ENCODE assay signal across 8 cellular contexts in the genomic region with DNA sequence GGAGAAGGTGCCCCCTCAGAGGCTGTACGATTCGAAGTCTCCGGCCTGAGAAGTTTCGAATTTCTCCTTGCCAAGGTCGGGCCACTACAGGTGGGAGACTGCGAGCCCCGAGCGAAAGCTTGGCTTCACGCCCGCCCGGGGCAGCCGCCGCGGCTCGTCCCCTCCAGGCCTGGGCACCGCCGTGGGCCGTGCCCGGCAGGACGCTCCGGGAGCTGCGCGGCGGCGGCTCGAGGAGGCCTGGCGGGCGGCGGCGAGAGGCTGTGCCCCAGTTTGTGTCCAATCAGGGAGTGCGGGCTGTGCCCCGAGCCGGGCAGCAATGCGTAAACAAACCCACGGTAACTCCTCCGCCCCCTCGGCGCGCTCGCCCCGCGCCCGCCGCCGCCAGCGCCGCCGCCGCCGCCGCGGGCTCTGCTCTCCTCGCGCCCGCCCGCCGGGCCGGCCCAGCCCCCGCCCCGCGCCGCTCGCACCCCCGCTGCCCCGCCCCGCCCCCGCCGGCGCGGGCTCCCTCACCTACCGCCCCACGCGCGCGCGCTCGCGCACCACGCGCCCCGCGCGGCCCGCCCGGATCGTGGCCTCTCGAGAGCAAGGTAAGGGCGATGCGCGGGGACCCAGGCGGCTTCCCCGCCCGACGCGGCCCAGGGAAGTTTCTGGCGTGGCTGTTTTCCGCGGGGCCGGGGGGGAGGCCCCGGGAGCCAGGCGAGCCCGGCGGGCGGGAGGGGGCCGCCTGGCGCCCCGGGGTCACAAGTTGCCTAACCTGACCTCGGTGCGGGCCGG. TPM values are rescaled to one million over a fixed set of nuclear protein-coding genes. Genes with fewer than 3 reads are reported as not detected.
DNase-seq lines count a peak whose midpoint lies in the region; ATAC-seq and TF ChIP-seq lines count a peak whose summit lies in the region.

No MANE protein-coding gene starts in this region.

- peaks cover 69% of the 10 kb centered on the region for H3K79me2 ChIP-seq in DND-41 (ENCODE audit: insufficient read depth, low read length)
- peaks cover 19% of the 10 kb centered on the region for H3K79me2 ChIP-seq in hepatocyte

- no peaks in the 10 kb centered on the region; the same call in 1 of the 2 replicates for H3K36me3 ChIP-seq in DND-41 (ENCODE audit: insufficient read depth, low read length)
- H3K36me3 ChIP-seq in hepatocyte (replicated peaks; ENCODE audit: insufficient read depth, low read depth), result no peaks in the 10 kb centered on the region
- H3K36me3 ChIP-seq in rectal smooth muscle tissue (ENCODE audit: control insufficient read depth, insufficient read depth, low read length), result no peaks in the 10 kb centered on the region
- no peaks in the 10 kb centered on the region for H3K36me3 ChIP-seq in uterus

- H3K4me3 ChIP-seq in DND-41 (ENCODE audit: low read depth in 1 of 2, low read length in 2 of 2) (peak overlapping the region; percentile 52 to 71; a peak in 3 of 4 replicates), astrocyte of the spinal cord (ENCODE audit: low read depth, low read length) (peak overlapping the region; percentile 67), hepatocyte (peak overlapping the region; percentile 99), rectal smooth muscle tissue (ENCODE audit: low read length) (peak overlapping the region; percentile 86), uterus (peak overlapping the region; percentile 46 to 95)

- H4K20me1 ChIP-seq in DND-41 (ENCODE audit: insufficient read depth, low read length) (peaks cover 12% of the 10 kb centered on the region; the same call in 1 of the 2 replicates), hepatocyte (ENCODE audit: insufficient read depth, poor library complexity, severe bottlenecking) (peaks cover 2% of the 10 kb centered on the region)

- DNase-seq in DND-41, result peak; percentile 72
- peak; percentile 28 for DNase-seq in HuH-7 (ENCODE audit: low spot score)
- DNase-seq in T1000 (lab: John Stamatoyannopoulos, UW), result peak; percentile 68
- peak; percentile 39 for DNase-seq in astrocyte of the spinal cord (ENCODE audit: low read depth, low spot score)
- peak; percentile 79 for DNase-seq in hepatocyte (ENCODE audit: low spot score)
- peak; percentile 69 to 72 for DNase-seq in uterus

- H3K4me1 ChIP-seq in DND-41 (ENCODE audit: insufficient read depth, low read length) (peaks cover 65% of the 10 kb centered on the region), hepatocyte (ENCODE audit: insufficient read depth) (peaks cover 6% of the 10 kb centered on the region), rectal smooth muscle tissue (ENCODE audit: control insufficient read depth, insufficient read depth, low read length) (peaks cover 5% of the 10 kb centered on the region), uterus (no peaks in the 10 kb centered on the region)

- H3K4me2 ChIP-seq in DND-41 (ENCODE audit: insufficient read depth, low read length) (peak overlapping the region; percentile 90), hepatocyte (peak overlapping the region; percentile 98)

- H3K9me3 ChIP-seq in DND-41 (ENCODE audit: insufficient read depth, low read length, severe bottlenecking) (no peaks in the 10 kb centered on the region), hepatocyte (ENCODE audit: low read depth) (no peaks in the 10 kb centered on the region), uterus (no peaks in the 10 kb centered on the region)

- H3K27me3 ChIP-seq in DND-41 (ENCODE audit: insufficient read depth, low read length, poor library complexity), result no peaks in the 10 kb centered on the region
- H3K27me3 ChIP-seq in hepatocyte, result peaks cover 34% of the 10 kb centered on the region
- H3K27me3 ChIP-seq in rectal smooth muscle tissue (ENCODE audit: control insufficient read depth, insufficient read depth, low read length), result no peaks in the 10 kb centered on the region
- no peaks in the 10 kb centered on the region for H3K27me3 ChIP-seq in uterus

- H2AFZ ChIP-seq in DND-41 (ENCODE audit: low read depth, low read length), result peak overlapping the region; percentile 69
- peak overlapping the region; percentile 98 for H2AFZ ChIP-seq in hepatocyte

- ATAC-seq in DND-41 (ENCODE audit: insufficient read depth, low read depth) (peak; percentile 48), GM21447 (IDR thresholded peaks at IDR 0.05; ENCODE audit: unreplicated experiment) (peak; percentile 51)

- in situ Hi-C loops in astrocyte of the spinal cord (cut with HindIII; ENCODE audit: low sequenced_read_pairs), result no loop called here

- peak; percentile 26 to 52 for TF ChIP-seq POLR2A in uterus (IDR thresholded peaks at IDR 0.05)

- H3K9me2 ChIP-seq in hepatocyte (replicated peaks; ENCODE audit: insufficient read depth), result no peaks in the 10 kb centered on the region

- H3K9ac ChIP-seq in DND-41 (ENCODE audit: low read depth, low read length), result peak overlapping the region; percentile 94
- H3K9ac ChIP-seq in rectal smooth muscle tissue (ENCODE audit: low read length), result peak overlapping the region; percentile 78

- intact Hi-C loops in uterus (cut with DNase I; ENCODE audit: low total_unique reads), result no loop called here

- TF ChIP-seq CTCF in DND-41 (IDR thresholded peaks at IDR 0.05; ENCODE audit: borderline replicate concordance, extremely low read depth, low read length, poor library complexity, severe bottlenecking) (no peak), astrocyte of the spinal cord (IDR thresholded peaks at IDR 0.05; ENCODE audit: low read depth, low read length) (no peak), hepatocyte (IDR thresholded peaks at IDR 0.05; ENCODE audit: poor library complexity) (no peak), uterus (IDR thresholded peaks at IDR 0.05) (peak in 2 of 4 experiments; percentile 6 to 8)

- under 1% methylated on average over 34 of the region's 110 CpGs for WGBS in hepatocyte (ENCODE audit: low lambda C conversion rate, missing lambda C conversion rate)

- peak overlapping the region; percentile 89 for H3K27ac ChIP-seq in DND-41 (ENCODE audit: low read length)
- H3K27ac ChIP-seq in hepatocyte, result peak overlapping the region; percentile 99
- peak overlapping the region; percentile 89 for H3K27ac ChIP-seq in rectal smooth muscle tissue (ENCODE audit: low read depth, low read length)
- peak overlapping the region; percentile 95 to 98 for H3K27ac ChIP-seq in uterus

RNA-seq across cellular contexts. Expression of a gene that starts 57.8 kb away (rescaled TPM):
- 31.7 and 38.7 TPM in 2 replicates for total RNA-seq in hepatocyte
- polyA plus RNA-seq in hepatocyte, result 30.0 and 32.1 TPM in 2 replicates
- total RNA-seq in uterus, result 10 to 100 TPM; 10.8 to 60.4 (median 37.2) TPM

Comparison
In these comparisons a context has a peak if more than half of its experiments do, and no peak if none do; other contexts are left out.
1. Peak in every context shown above with its lines: DNase-seq, ATAC-seq, H3K4me3 ChIP-seq and H3K27ac ChIP-seq.
2. DNase-seq: peak in every context shown above with its lines; median percentile 79 in hepatocyte; 72 in DND-41; 70 in uterus; 68 in T1000; 39 in astrocyte of the spinal cord; 28 in HuH-7.